ENCODE assay signal across 8 cellular contexts in the genomic region with DNA sequence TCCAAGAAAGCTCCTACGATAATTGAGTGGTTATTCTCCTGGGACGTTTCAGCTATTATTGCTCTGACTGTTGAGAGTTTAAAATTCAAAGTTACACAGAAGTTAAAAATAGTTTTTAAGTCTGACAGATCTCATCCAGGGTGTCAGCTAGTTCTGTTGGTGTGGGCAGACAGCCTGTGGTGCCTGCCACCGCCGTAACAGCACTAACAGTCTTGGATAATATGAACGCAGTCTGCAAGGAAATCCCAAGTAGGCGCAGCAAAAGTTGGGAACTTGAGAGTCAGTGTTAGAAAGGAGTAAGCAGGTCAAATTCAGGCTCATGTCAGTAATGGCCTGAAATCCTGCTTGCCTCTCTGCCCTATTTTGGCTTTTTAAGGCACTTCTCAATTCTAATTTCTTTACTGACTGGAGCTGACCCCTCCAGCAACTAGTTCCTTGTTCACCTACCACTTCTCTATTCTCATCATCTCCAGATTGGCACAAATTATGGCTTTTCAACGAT. TPM values are rescaled to one million over a fixed set of nuclear protein-coding genes. Genes with fewer than 3 reads are reported as not detected.
DNase-seq lines count a peak whose midpoint lies in the region; ATAC-seq and TF ChIP-seq lines count a peak whose summit lies in the region.

No MANE protein-coding gene starts in this region.

- H3K27me3 ChIP-seq in A673 (replicated peaks; ENCODE audit: insufficient read depth, low read depth, low read length, poor library complexity) (peaks cover 19% of the 10 kb centered on the region), IMR-90 (ENCODE audit: control insufficient read depth, insufficient read depth, low read length) (no peaks in the 10 kb centered on the region), H7 (ENCODE audit: control insufficient read depth, insufficient read depth, low read length) (peaks cover 33% of the 10 kb centered on the region)

- H3K56ac ChIP-seq in IMR-90 (ENCODE audit: extremely low read depth, insufficient read depth, low read length): no peak overlapping the region

- no peak for TF ChIP-seq RAD21 in IMR-90 (IDR thresholded peaks at IDR 0.05; ENCODE audit: low read length)

- no peak for TF ChIP-seq POLR2A in IMR-90 (IDR thresholded peaks at IDR 0.05; ENCODE audit: low read depth, low read length)

- 60% methylated on average over 1 of the region's 7 CpGs; no CpG with 5 or more reads in 1 of the 2 experiments for WGBS in IMR-90 (ENCODE audit: extremely low coverage in 2 of 2, insufficient read length in 1 of 2), 2 experiments

- intact Hi-C loops in A673 (cut with micrococcal nuclease; ENCODE audit: unreplicated experiment) (loop anchor here (5.0 kb wide), 1 partner anchor 64 kb away; no protein-coding TSS in a partner anchor), IMR-90 (cut with micrococcal nuclease) (loop anchor here (2.0 to 5.0 kb wide), 3 partner anchors 49 to 147 kb away; no protein-coding TSS in a partner anchor)

- CTCF ChIA-PET in A673 (lab: Charles Lee): no interaction called here
- CTCF ChIA-PET in IMR-90 (lab: Yijun Ruan, JAX): no interaction called here

- no peaks in the 10 kb centered on the region for H4K20me1 ChIP-seq in IMR-90 (ENCODE audit: insufficient read depth, low read length)

- H2AK5ac ChIP-seq in IMR-90 (ENCODE audit: low read depth, low read length): no peak overlapping the region

- H2BK120ac ChIP-seq in IMR-90 (ENCODE audit: low read depth, low read length): no peak overlapping the region

- BruUV-seq in A673 (replicated peaks; lab: Mats Ljungman, UMichigan) (no TSS peak), IMR-90 (replicated peaks; lab: Mats Ljungman, UMichigan) (no TSS peak)

- in situ Hi-C loops in IMR-90 (cut with MboI; ENCODE audit: low sequenced_read_pairs): loop anchor here (25.0 kb wide), 1 partner anchor 764 kb away; the partner anchor contains the start of gene CPOX

- H4K5ac ChIP-seq in IMR-90 (ENCODE audit: low read depth, low read length): no peak overlapping the region

- no peak overlapping the region for H2AK9ac ChIP-seq in IMR-90 (replicated peaks; ENCODE audit: low read depth, low read length, poor library complexity)

- peak overlapping the region; percentile 48; the same call in 1 of the 2 replicates for H3K14ac ChIP-seq in IMR-90 (replicated peaks; ENCODE audit: low read depth, low read length)

- H3K9me3 ChIP-seq in A673 (ENCODE audit: low read depth, low read length, poor library complexity, severe bottlenecking) (no peaks in the 10 kb centered on the region), IMR-90 (ENCODE audit: control insufficient read depth, insufficient read depth, low read length) (no peaks in the 10 kb centered on the region)

- H2BK15ac ChIP-seq in IMR-90 (ENCODE audit: low read depth, low read length): no peak overlapping the region

- H3K4me1 ChIP-seq in A673 (ENCODE audit: insufficient read depth, low read length, poor library complexity, severe bottlenecking): peaks cover 7% of the 10 kb centered on the region
- H3K4me1 ChIP-seq in IMR-90 (ENCODE audit: control insufficient read depth, insufficient read depth, low read length): peaks cover 3% of the 10 kb centered on the region

- DNase-seq in A673 (ENCODE audit: low spot score) (peak; percentile 16), IMR-90 (no peak), caudate nucleus (lab: John Stamatoyannopoulos, UW) (peak in 42 of 61 donors; percentile 7 to 80 (median 26)), myocyte (ENCODE audit: low read depth) (peak; percentile 57), H7 (no peak), NCI-H748 (lab: John Stamatoyannopoulos, UW; ENCODE audit: unreplicated experiment) (no peak), NCI-H2029 (lab: John Stamatoyannopoulos, UW) (no peak)

- TF ChIP-seq CTCF in A673 (conservative IDR thresholded peaks at IDR 0.05; ENCODE audit: low read depth, low read length): no peak
- no peak for TF ChIP-seq CTCF in IMR-90 (conservative IDR thresholded peaks at IDR 0.05; ENCODE audit: low read depth, low read length)

- peak overlapping the region; percentile 63 for H3K4me2 ChIP-seq in IMR-90 (ENCODE audit: low read depth, low read length)

- H2BK20ac ChIP-seq in IMR-90 (ENCODE audit: low read depth, low read length): no peak overlapping the region

- dilution Hi-C loops in IMR-90 (cut with HindIII; ENCODE audit: low sequenced_read_pairs, unreplicated experiment): loop anchor here (25.0 kb wide), 1 partner anchor 189 kb away; no protein-coding TSS in a partner anchor

- H3K4me3 ChIP-seq in A673 (ENCODE audit: low read depth, low read length, poor library complexity, severe bottlenecking) (peak overlapping the region; percentile 70), IMR-90 (ENCODE audit: insufficient read depth, low read depth, low read length) (peak overlapping the region; percentile 83), H7 (ENCODE audit: insufficient read depth, low read depth, low read length) (no peak overlapping the region)

- peak overlapping the region; percentile 33; the same call in 1 of the 2 replicates for H3K23ac ChIP-seq in IMR-90 (ENCODE audit: low read depth, low read length)

- H2AFZ ChIP-seq in IMR-90 (replicated peaks; ENCODE audit: low read length, poor library complexity): no peak overlapping the region

- POLR2A ChIA-PET in A673 (lab: Charles Lee; ENCODE audit: low non-redundant PET): no interaction called here
- POLR2A ChIA-PET in IMR-90 (lab: Charles Lee; ENCODE audit: unreplicated experiment): no interaction called here

- no peak overlapping the region for H4K91ac ChIP-seq in IMR-90 (ENCODE audit: insufficient read depth, low read depth, low read length)

- H3K18ac ChIP-seq in IMR-90 (ENCODE audit: low read depth, low read length): no peak overlapping the region

- H2BK5ac ChIP-seq in IMR-90 (ENCODE audit: low read depth, low read length, poor library complexity, severe bottlenecking): no peak overlapping the region

- H3K36me3 ChIP-seq in A673 (ENCODE audit: insufficient read depth, low read length, poor library complexity, severe bottlenecking) (no peaks in the 10 kb centered on the region), IMR-90 (ENCODE audit: control insufficient read depth, insufficient read depth, low read length) (no peaks in the 10 kb centered on the region), H7 (replicated peaks; ENCODE audit: control insufficient read depth, insufficient read depth, low read length) (no peaks in the 10 kb centered on the region)

- H3K27ac ChIP-seq in A673 (ENCODE audit: low read depth, low read length, poor library complexity, severe bottlenecking): no peak overlapping the region
- no peak overlapping the region for H3K27ac ChIP-seq in IMR-90 (ENCODE audit: insufficient read depth, low read length)
- H3K27ac ChIP-seq in caudate nucleus (ENCODE audit: low read depth, low read length): no peak overlapping the region

- peaks cover 20 to 23% of the 10 kb centered on the region in 2 experiments for H3K79me1 ChIP-seq in IMR-90 (ENCODE audit: low read depth in 1 of 2, low read length in 2 of 2)

- ATAC-seq in IMR-90 (ENCODE audit: low read depth) (no peak), GM21717 (IDR thresholded peaks at IDR 0.05; ENCODE audit: unreplicated experiment) (no peak)

- no peak overlapping the region for H4K8ac ChIP-seq in IMR-90 (ENCODE audit: low read depth in 2 of 2, low read length in 2 of 2)

- H3K9me1 ChIP-seq in IMR-90 (ENCODE audit: insufficient read depth, low read length): no peaks in the 10 kb centered on the region

- peak overlapping the region; percentile 24 for H3K9ac ChIP-seq in IMR-90 (ENCODE audit: low read depth, low read length)

- no peak overlapping the region for H3K4ac ChIP-seq in IMR-90 (ENCODE audit: low read depth, low read length)

TF ChIP-seq in IMR-90, 13 proteins besides CTCF, POLR2A, EP300 and RAD21 (continues in another document):
- TF ChIP-seq MXI1 (IDR thresholded peaks at IDR 0.05; ENCODE audit: borderline replicate concordance, low read depth, low read length): no peak
- TF ChIP-seq NFE2L2 (IDR thresholded peaks at IDR 0.05; ENCODE audit: low read depth, low read length): no peak
- TF ChIP-seq BHLHE40 (IDR thresholded peaks at IDR 0.05; ENCODE audit: low read depth, low read length): no peak
- no peak for TF ChIP-seq CHD1 (IDR thresholded peaks at IDR 0.05; ENCODE audit: low read depth, low read length)
- TF ChIP-seq CEBPB (IDR thresholded peaks at IDR 0.05; ENCODE audit: low read depth, low read length): no peak
- TF ChIP-seq USF2 (IDR thresholded peaks at IDR 0.05; ENCODE audit: low read depth, low read length): no peak
- TF ChIP-seq ELK1 (IDR thresholded peaks at IDR 0.05; ENCODE audit: borderline replicate concordance, low read depth, low read length): no peak
- TF ChIP-seq FOS (IDR thresholded peaks at IDR 0.05; ENCODE audit: low read depth, low read length): no peak
- TF ChIP-seq RFX5 (IDR thresholded peaks at IDR 0.05; ENCODE audit: low read depth, low read length): no peak

RNA-seq across cellular contexts. Expression of gene CRYBG3, which starts 1.7 kb away (rescaled TPM):
- total RNA-seq in A673 (2021) (8.6 and 8.7 TPM in 2 replicates), IMR-90 (2012; rRNA removed) (23.9 and 26.2 TPM in 2 replicates), myocyte (8.8 and 13.5 TPM in 2 replicates)
- polyA plus RNA-seq in IMR-90 (2012; rRNA removed): 4.2 and 4.9 TPM in 2 replicates
- 0.94 and 0.95 TPM in 2 replicates for polyA plus RNA-seq in IMR-90 (2012; cell fraction: cytosol; rRNA removed)
- 2.0 and 15.2 TPM in 2 replicates for polyA plus RNA-seq in IMR-90 (2012; cell fraction: nucleus; rRNA removed; ENCODE audit: low replicate concordance)
- polyA plus RNA-seq in myocyte (2012): 2.4 TPM
- total RNA-seq in H7 (2014; rRNA removed; shearing (Covaris generic)): 3.7 and 5.7 TPM in 2 replicates

RNA-seq across cellular contexts. Expression of gene ARL6, which starts 59.0 kb away (rescaled TPM):
- total RNA-seq in A673 (2021): 8.1 and 8.4 TPM in 2 replicates
- total RNA-seq in IMR-90 (2012; rRNA removed): 3.4 and 11.7 TPM in 2 replicates
- polyA plus RNA-seq in IMR-90 (2012; rRNA removed): 2.1 and 3.1 TPM in 2 replicates
- polyA plus RNA-seq in IMR-90 (2012; cell fraction: cytosol; rRNA removed): 1.2 and 1.5 TPM in 2 replicates
- 0.88 and 1.9 TPM in 2 replicates for polyA plus RNA-seq in IMR-90 (2012; cell fraction: nucleus; rRNA removed; ENCODE audit: low replicate concordance)
- 10.6 and 14.1 TPM in 2 replicates for total RNA-seq in myocyte
- 5.8 TPM for polyA plus RNA-seq in myocyte (2012)
- 3.6 and 5.2 TPM in 2 replicates for total RNA-seq in H7 (2014; rRNA removed; shearing (Covaris generic))

Comparison
In these comparisons a context has a peak if more than half of its experiments do, and no peak if none do; other contexts are left out.
1. DNase-seq: peak in A673 (single experiment), caudate nucleus (42 of 61) and myocyte (single experiment); none in IMR-90 (single experiment), H7 (single experiment), NCI-H748 (single experiment) and NCI-H2029 (single experiment).